Comparison of ENCODE assay signal across 8 cellular contexts in the genomic region with DNA sequence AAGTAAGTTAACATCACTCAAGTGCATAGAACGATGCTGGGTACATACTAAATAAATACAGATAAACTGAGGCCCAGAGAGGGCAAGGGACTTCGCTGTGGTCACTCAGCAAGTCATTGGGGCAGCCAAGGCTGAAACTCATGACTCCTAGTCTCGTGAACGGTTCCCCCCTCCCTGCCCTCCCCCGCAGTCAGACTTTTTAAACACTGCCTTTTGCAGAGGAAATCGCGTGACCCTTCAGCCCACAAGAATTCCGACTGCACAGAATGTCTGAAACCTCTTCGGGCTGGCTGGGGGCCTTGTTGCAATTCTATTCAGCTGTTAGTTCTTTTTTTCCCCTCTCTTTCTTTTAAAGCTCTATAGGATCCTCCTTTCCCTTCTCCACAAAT. TPM values are rescaled to one million over a fixed set of nuclear protein-coding genes. Genes with fewer than 3 reads are reported as not detected.
DNase-seq lines count a peak whose midpoint lies in the region; ATAC-seq, FAIRE-seq and TF ChIP-seq lines count a peak whose summit lies in the region.

No MANE protein-coding gene starts in this region.

- no TSS peak for BruUV-seq in A673 (replicated peaks; lab: Mats Ljungman, UMichigan)

- intact Hi-C loops in body of pancreas (cut with DNase I) (no loop called here), A673 (cut with micrococcal nuclease; ENCODE audit: unreplicated experiment) (no loop called here)

- peak overlapping the region; percentile 96 to 98 for H3K4ac ChIP-seq in mesenchymal stem cell (ENCODE audit: low read depth in 1 of 2, low read length in 2 of 2)

- H3K27ac ChIP-seq in body of pancreas (peak overlapping the region; percentile 26 to 80 (median 54)), mesenchymal stem cell (ENCODE audit: low read length, poor library complexity, severe bottlenecking) (peak overlapping the region; percentile 95), A673 (ENCODE audit: low read depth, low read length, poor library complexity, severe bottlenecking) (no peak overlapping the region)

- peak; percentile 90 for FAIRE-seq in GM12891 (lab: Jason Lieb, UNC)

- no peak overlapping the region for H3K4me2 ChIP-seq in mesenchymal stem cell (ENCODE audit: low read length, poor library complexity, severe bottlenecking)

- H3K9ac ChIP-seq in mesenchymal stem cell (ENCODE audit: low read length): peak overlapping the region; percentile 85

- H2BK15ac ChIP-seq in mesenchymal stem cell (ENCODE audit: low read depth, poor library complexity, severe bottlenecking): no peak overlapping the region

- H3K23ac ChIP-seq in mesenchymal stem cell (ENCODE audit: low read length in 2 of 2): no peak overlapping the region

- H3K4me3 ChIP-seq in body of pancreas (no peak overlapping the region), mesenchymal stem cell (ENCODE audit: insufficient read depth in 1 of 2, low read depth in 1 of 2, low read length in 2 of 2) (peak overlapping the region in 1 of 2 experiments; percentile 2), A673 (ENCODE audit: low read depth, low read length, poor library complexity, severe bottlenecking) (no peak overlapping the region)

- no peak overlapping the region for H2AFZ ChIP-seq in mesenchymal stem cell (ENCODE audit: low read depth, low read length)

- no peaks in the 10 kb centered on the region for H3K79me1 ChIP-seq in mesenchymal stem cell (replicated peaks; ENCODE audit: low read length, poor library complexity, severe bottlenecking)

- DNase-seq in GM12891 (ENCODE audit: insufficient read length, low spot score): no peak
- peak; percentile 87 for DNase-seq in SIG-M5 treated with dmso at 0.1 percent for 504 hours (lab: John Stamatoyannopoulos, UW; ENCODE audit: unreplicated experiment)
- peak; percentile 38 to 80 (median 54) for DNase-seq in body of pancreas
- peak; percentile 99 for DNase-seq in mesenchymal stem cell
- DNase-seq in stimulated activated CD8-positive, alpha-beta memory T cell treated with anti-CD3 and anti-CD28 coated beads, Interleukin-4, amount 100 ng/mL, for 48 hours: peak; percentile 75
- no peak for DNase-seq in A673 (ENCODE audit: low spot score)
- DNase-seq in middle frontal gyrus (ENCODE audit: extremely low spot score, low spot score): no peak

- H3K36me3 ChIP-seq in body of pancreas (replicated peaks in 1 of 2; ENCODE audit: insufficient read depth in 1 of 2, low read depth in 2 of 2): no peaks in the 10 kb centered on the region
- H3K36me3 ChIP-seq in mesenchymal stem cell (ENCODE audit: control insufficient read depth in 1 of 2, insufficient read depth in 2 of 2, low read depth in 1 of 2, low read length in 2 of 2): peaks cover 30 to 31% of the 10 kb centered on the region in 2 experiments
- H3K36me3 ChIP-seq in A673 (ENCODE audit: insufficient read depth, low read length, poor library complexity, severe bottlenecking): peaks cover 3% of the 10 kb centered on the region

- no peak overlapping the region for H4K91ac ChIP-seq in mesenchymal stem cell (ENCODE audit: low read length)

- POLR2A ChIA-PET in A673 (lab: Charles Lee; ENCODE audit: low non-redundant PET): no interaction called here

- peak; percentile 33 for ATAC-seq in HG02623 (IDR thresholded peaks at IDR 0.05; ENCODE audit: unreplicated experiment)
- peak; percentile 19 for ATAC-seq in body of pancreas

- H3K4me1 ChIP-seq in body of pancreas (peaks cover 69% of the 10 kb centered on the region), mesenchymal stem cell (ENCODE audit: control insufficient read depth, insufficient read depth, low read depth, low read length) (peaks cover 76% of the 10 kb centered on the region), A673 (ENCODE audit: insufficient read depth, low read length, poor library complexity, severe bottlenecking) (peaks cover 21% of the 10 kb centered on the region)

- H4K8ac ChIP-seq in mesenchymal stem cell (ENCODE audit: low read length): no peak overlapping the region

- peak overlapping the region; percentile 99 for H2BK120ac ChIP-seq in mesenchymal stem cell (ENCODE audit: low read depth, low read length)

- H3K9me3 ChIP-seq in body of pancreas: no peaks in the 10 kb centered on the region
- H3K9me3 ChIP-seq in mesenchymal stem cell (ENCODE audit: control insufficient read depth, low read length): no peaks in the 10 kb centered on the region
- H3K9me3 ChIP-seq in A673 (ENCODE audit: low read depth, low read length, poor library complexity, severe bottlenecking): no peaks in the 10 kb centered on the region

- peak overlapping the region in 1 of 2 experiments; percentile 35 for H2BK12ac ChIP-seq in mesenchymal stem cell (ENCODE audit: low read length in 2 of 2)

- 38 to 73% methylated on average over 9 of the region's 9 CpGs for WGBS in body of pancreas, 2 donors
- WGBS in mesenchymal stem cell: under 1% methylated on average over 9 of the region's 9 CpGs

- H2AK5ac ChIP-seq in mesenchymal stem cell (ENCODE audit: low read length, severe bottlenecking): peak overlapping the region; percentile 94

- H2BK5ac ChIP-seq in mesenchymal stem cell (ENCODE audit: low read depth, low read length, poor library complexity, severe bottlenecking): peak overlapping the region; percentile 98

- TF ChIP-seq POLR2A in GM12891 (IDR thresholded peaks at IDR 0.05; ENCODE audit: low read depth, low read length): no peak; the same call in 1 of the 2 replicates
- no peak for TF ChIP-seq POLR2A in body of pancreas (IDR thresholded peaks at IDR 0.05)

- CTCF ChIA-PET in A673 (lab: Charles Lee): no interaction called here

- TF ChIP-seq CTCF in body of pancreas (IDR thresholded peaks at IDR 0.05) (no peak), A673 (conservative IDR thresholded peaks at IDR 0.05; ENCODE audit: low read depth, low read length) (no peak)

- peak overlapping the region; percentile 65 to 99 for H3K18ac ChIP-seq in mesenchymal stem cell (ENCODE audit: low read depth in 1 of 2, low read length in 2 of 2)

- H3K14ac ChIP-seq in mesenchymal stem cell (ENCODE audit: low read length in 2 of 2): no peak overlapping the region

- H3K27me3 ChIP-seq in body of pancreas (no peaks in the 10 kb centered on the region), mesenchymal stem cell (ENCODE audit: control insufficient read depth in 1 of 2, insufficient read depth in 1 of 2, low read length in 2 of 2) (no peaks in the 10 kb centered on the region), A673 (replicated peaks; ENCODE audit: insufficient read depth, low read depth, low read length, poor library complexity) (no peaks in the 10 kb centered on the region)

TF ChIP-seq in GM12891, 5 proteins besides CTCF, POLR2A, EP300 and RAD21:
- peak; percentile 30; the same call in 1 of the 2 replicates for TF ChIP-seq SPI1 (IDR thresholded peaks at IDR 0.05; ENCODE audit: low read depth, low read length)
- no peak for TF ChIP-seq TAF1 (IDR thresholded peaks at IDR 0.05; ENCODE audit: low read depth, low read length)
- TF ChIP-seq POLR2AphosphoS5 (IDR thresholded peaks at IDR 0.05; ENCODE audit: low read depth, low read length): peak; percentile 11; the same call in 1 of the 2 replicates
- TF ChIP-seq PAX5 (IDR thresholded peaks at IDR 0.05; ENCODE audit: insufficient read depth, low read length, severe bottlenecking): no peak
- peak; percentile 52; the same call in 1 of the 2 replicates for TF ChIP-seq POU2F2 (IDR thresholded peaks at IDR 0.05; ENCODE audit: low read depth, low read length)

RNA-seq across cellular contexts. Expression of gene NEK6, which starts 28.1 kb away (rescaled TPM):
- polyA plus RNA-seq in GM12891 (2012; ENCODE audit: low read depth, missing spikeins): 117 TPM
- total RNA-seq in body of pancreas (10 to 100 TPM; 15.5 to 23.6 TPM), A673 (2021) (23.3 and 35.9 TPM in 2 replicates)
- 99.8 TPM for polyA plus RNA-seq in mesenchymal stem cell (2013, experiment 1 of 2)
- 97.5 TPM for polyA plus RNA-seq in mesenchymal stem cell (2013, experiment 2 of 2)

Comparison
In these comparisons a context has a peak if more than half of its experiments do, and no peak if none do; other contexts are left out.
1. DNase-seq: peak in SIG-M5 treated with dmso at 0.1 percent for 504 hours (single experiment), body of pancreas (4 of 4), mesenchymal stem cell (single experiment) and stimulated activated CD8-positive, alpha-beta memory T cell treated with anti-CD3 and anti-CD28 coated beads, Interleukin-4, amount 100 ng/mL, for 48 hours (single experiment); none in GM12891 (single experiment), A673 (single experiment) and middle frontal gyrus (single experiment).